ENCODE assay signal across 12 cellular contexts in genomic region chr1:211336161-211336560, GRCh38. TPM values are rescaled to one million over a fixed set of nuclear protein-coding genes. Genes with fewer than 3 reads are reported as not detected.
DNase-seq lines count a peak whose midpoint lies in the region; ATAC-seq and TF ChIP-seq lines count a peak whose summit lies in the region.
"Had no signal": no experiment of that assay in that cellular context is flagged by ENCODE, and none has a peak within 500 bp of the region (broad histone marks: within the 10 kb centered on the region; RNA-seq: fewer than 3 reads in every experiment).

No MANE protein-coding gene starts in this region.

- peak overlapping the region; percentile 82 for H3K27ac Mint-ChIP-seq in stimulated activated naive CD8-positive, alpha-beta T cell treated with anti-CD3 and anti-CD28 coated beads, Interleukin-15, Interleukin-2, amounts not matched to agents 100 ng/mL and 50 ng/mL, for 24 hours
- H3K27ac Mint-ChIP-seq in activated naive CD8-positive, alpha-beta T cell treated with anti-CD3 and anti-CD28 coated beads, Interleukin-2, amount 10 ng/mL, durations not matched to agents 7 days and 5 days, result peak overlapping the region; percentile 91
- peak overlapping the region in 1 of 7 donors; percentile 74 for H3K27ac Mint-ChIP-seq in CD14-positive monocyte

- no peak for ATAC-seq in stimulated activated naive CD8-positive, alpha-beta T cell treated with anti-CD3 and anti-CD28 coated beads, Interleukin-15, Interleukin-2, amounts not matched to agents 100 U/mL and 50 U/mL, for 24 hours
- ATAC-seq in HG03159 (IDR thresholded peaks at IDR 0.05; ENCODE audit: unreplicated experiment), result peak; percentile 18
- ATAC-seq in activated naive CD8-positive, alpha-beta T cell treated with anti-CD3 and anti-CD28 coated beads, Interleukin-2, amount 10 ng/mL, durations not matched to agents 7 days and 5 days (ENCODE audit: low read depth), result peak; percentile 3
- no peak for ATAC-seq in GM18870 (IDR thresholded peaks at IDR 0.05; ENCODE audit: unreplicated experiment)
- ATAC-seq: upper lobe of right lung had no signal

- 67% methylated on average over 3 of the region's 3 CpGs for WGBS in urinary bladder

- H3K4me3 Mint-ChIP-seq in stimulated activated naive CD8-positive, alpha-beta T cell treated with anti-CD3 and anti-CD28 coated beads, Interleukin-15, Interleukin-2, amounts not matched to agents 100 ng/mL and 50 ng/mL, for 24 hours, result peak overlapping the region; percentile 63
- peak overlapping the region; percentile 77 for H3K4me3 Mint-ChIP-seq in activated naive CD8-positive, alpha-beta T cell treated with anti-CD3 and anti-CD28 coated beads, Interleukin-2, amount 10 ng/mL, durations not matched to agents 7 days and 5 days
- no peak overlapping the region for H3K4me3 Mint-ChIP-seq in CD14-positive monocyte

- H3K4me3 ChIP-seq in urinary bladder (ENCODE audit: low read depth, low read length), result no peak overlapping the region
- H3K4me3 ChIP-seq: upper lobe of right lung had no signal

- peaks cover 40% of the 10 kb centered on the region for H3K36me3 Mint-ChIP-seq in stimulated activated naive CD8-positive, alpha-beta T cell treated with anti-CD3 and anti-CD28 coated beads, Interleukin-15, Interleukin-2, amounts not matched to agents 100 ng/mL and 50 ng/mL, for 24 hours (ENCODE audit: low read depth)
- peaks cover 29% of the 10 kb centered on the region for H3K36me3 Mint-ChIP-seq in activated naive CD8-positive, alpha-beta T cell treated with anti-CD3 and anti-CD28 coated beads, Interleukin-2, amount 10 ng/mL, durations not matched to agents 7 days and 5 days
- H3K36me3 Mint-ChIP-seq in CD14-positive monocyte, result no peaks in the 10 kb centered on the region

- POLR2A ChIA-PET in activated naive CD8-positive, alpha-beta T cell treated with anti-CD3 and anti-CD28 coated beads, Interleukin-2, amount 10 ng/mL, durations not matched to agents 7 days and 5 days (lab: Charles Lee), result interaction anchor here (0.7 to 3.3 kb wide), 5 partner anchors 9 to 77 kb away, joined by 3 to 18 read pairs (median 5); partner anchors contain the start of gene RCOR3

- no peaks in the 10 kb centered on the region for H3K27me3 Mint-ChIP-seq in stimulated activated naive CD8-positive, alpha-beta T cell treated with anti-CD3 and anti-CD28 coated beads, Interleukin-15, Interleukin-2, amounts not matched to agents 100 ng/mL and 50 ng/mL, for 24 hours
- H3K27me3 Mint-ChIP-seq in activated naive CD8-positive, alpha-beta T cell treated with anti-CD3 and anti-CD28 coated beads, Interleukin-2, amount 10 ng/mL, durations not matched to agents 7 days and 5 days, result no peaks in the 10 kb centered on the region
- peaks cover 0 to 2% (median 0%) of the 10 kb centered on the region in 3 donors for H3K27me3 Mint-ChIP-seq in CD14-positive monocyte (ENCODE audit: low read depth in 3 of 3)

- no peaks in the 10 kb centered on the region for H3K4me1 ChIP-seq in urinary bladder (ENCODE audit: insufficient read depth)

- no peak for DNase-seq in stimulated activated naive CD8-positive, alpha-beta T cell treated with anti-CD3 and anti-CD28 coated beads, Interleukin-15, Interleukin-2, amounts not matched to agents 100 U/mL and 50 U/mL, for 24 hours
- DNase-seq in activated naive CD8-positive, alpha-beta T cell treated with anti-CD3 and anti-CD28 coated beads, Interleukin-2, amount 10 ng/mL, durations not matched to agents 7 days and 5 days, result no peak
- DNase-seq in CD14-positive monocyte (ENCODE audit: low spot score), result no peak
- DNase-seq in DMS79 treated with DMSO at 0.1 percent for 48 hours (lab: John Stamatoyannopoulos, UW), result no peak
- DNase-seq: HCEC 1CT; NCI-H526; stimulated activated CD4-positive, alpha-beta T cell treated with anti-CD3 and anti-CD28 coated beads, Interleukin-4, amount 100 ng/mL, for 1 hour; upper lobe of right lung had no signal

- H3K27ac ChIP-seq in urinary bladder (ENCODE audit: low read depth), result peak overlapping the region; percentile 7
- H3K27ac ChIP-seq: upper lobe of right lung had no signal

- intact Hi-C loops in CD14-positive monocyte (cut with micrococcal nuclease), result no loop called here

- TF ChIP-seq CTCF in CD14-positive monocyte (IDR thresholded peaks at IDR 0.05), result no peak

- H3K4me1 Mint-ChIP-seq in stimulated activated naive CD8-positive, alpha-beta T cell treated with anti-CD3 and anti-CD28 coated beads, Interleukin-15, Interleukin-2, amounts not matched to agents 100 ng/mL and 50 ng/mL, for 24 hours (ENCODE audit: low read depth), result peaks cover 98% of the 10 kb centered on the region
- peaks cover 68% of the 10 kb centered on the region for H3K4me1 Mint-ChIP-seq in activated naive CD8-positive, alpha-beta T cell treated with anti-CD3 and anti-CD28 coated beads, Interleukin-2, amount 10 ng/mL, durations not matched to agents 7 days and 5 days
- H3K4me1 Mint-ChIP-seq in CD14-positive monocyte, result peaks cover 20% of the 10 kb centered on the region

- no peaks in the 10 kb centered on the region for H3K9me3 Mint-ChIP-seq in stimulated activated naive CD8-positive, alpha-beta T cell treated with anti-CD3 and anti-CD28 coated beads, Interleukin-15, Interleukin-2, amounts not matched to agents 100 ng/mL and 50 ng/mL, for 24 hours
- no peaks in the 10 kb centered on the region for H3K9me3 Mint-ChIP-seq in activated naive CD8-positive, alpha-beta T cell treated with anti-CD3 and anti-CD28 coated beads, Interleukin-2, amount 10 ng/mL, durations not matched to agents 7 days and 5 days
- H3K9me3 Mint-ChIP-seq in CD14-positive monocyte, result peaks cover 0 to 2% (median 0%) of the 10 kb centered on the region in 7 donors

- H3K36me3 ChIP-seq in urinary bladder (ENCODE audit: insufficient read depth), result no peaks in the 10 kb centered on the region
- H3K36me3 ChIP-seq: upper lobe of right lung had no signal

RNA-seq across cellular contexts. Expression of gene TRAF5, which starts 9.5 kb away (rescaled TPM):
- 10 to 100 TPM; 82.2 to 84.0 TPM for total RNA-seq in activated naive CD8-positive, alpha-beta T cell treated with anti-CD3 and anti-CD28 coated beads, Interleukin-2, amount 10 ng/mL, durations not matched to agents 7 days and 5 days
- total RNA-seq in urinary bladder, result 63.8 TPM
- polyA plus RNA-seq in urinary bladder (20.0 TPM), CD14-positive monocyte (1 to 10 TPM; 1.0 to 1.6 TPM)

Comparison
In these comparisons a context has a peak if more than half of its experiments do, and no peak if none do; other contexts are left out.
1. H3K4me3 Mint-ChIP-seq: peak in stimulated activated naive CD8-positive, alpha-beta T cell treated with anti-CD3 and anti-CD28 coated beads, Interleukin-15, Interleukin-2, amounts not matched to agents 100 ng/mL and 50 ng/mL, for 24 hours (single experiment) and activated naive CD8-positive, alpha-beta T cell treated with anti-CD3 and anti-CD28 coated beads, Interleukin-2, amount 10 ng/mL, durations not matched to agents 7 days and 5 days (single experiment); none in CD14-positive monocyte (0 of 2).
2. ATAC-seq: peak in HG03159 (single experiment) and activated naive CD8-positive, alpha-beta T cell treated with anti-CD3 and anti-CD28 coated beads, Interleukin-2, amount 10 ng/mL, durations not matched to agents 7 days and 5 days (single experiment); none in stimulated activated naive CD8-positive, alpha-beta T cell treated with anti-CD3 and anti-CD28 coated beads, Interleukin-15, Interleukin-2, amounts not matched to agents 100 U/mL and 50 U/mL, for 24 hours (single experiment) and GM18870 (single experiment).